In the genomic region with DNA sequence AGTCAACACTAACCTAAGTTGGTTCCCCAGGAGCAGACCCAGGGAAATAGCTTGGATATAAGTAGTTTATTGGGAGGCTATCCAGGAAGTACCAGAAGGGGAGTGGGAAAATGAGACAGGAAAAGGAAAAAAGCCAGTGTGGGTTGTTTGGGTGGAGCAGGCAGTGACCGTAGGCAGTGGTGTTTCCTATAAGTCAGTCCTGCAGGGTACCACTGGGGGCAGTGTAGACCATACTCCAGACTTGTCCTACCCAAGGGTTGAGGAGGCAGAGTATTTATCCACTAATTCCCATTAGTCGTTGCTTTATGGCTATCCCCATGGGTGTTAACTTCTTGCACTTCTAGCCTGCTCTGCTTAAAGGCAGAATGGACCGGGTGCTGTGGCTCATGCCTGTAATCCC, we compare ENCODE assay signal across 10 cellular contexts. TPM values are rescaled to one million over a fixed set of nuclear protein-coding genes. Genes with fewer than 3 reads are reported as not detected.
DNase-seq lines count a peak whose midpoint lies in the region; ATAC-seq and TF ChIP-seq lines count a peak whose summit lies in the region.
"Had no signal": no experiment of that assay in that cellular context is flagged by ENCODE, and none has a peak within 500 bp of the region (broad histone marks: within the 10 kb centered on the region; RNA-seq: fewer than 3 reads in every experiment).

No MANE protein-coding gene starts in this region.

- H3K27me3 Mint-ChIP-seq in endothelial cell (ENCODE audit: unreplicated experiment) (peaks cover 11% of the 10 kb centered on the region), progenitor cell of endocrine pancreas (no peaks in the 10 kb centered on the region)

- intact Hi-C loops in sciatic nerve (cut with DNase I): no loop called here

- ATAC-seq in sciatic nerve (no peak), HG03135 (IDR thresholded peaks at IDR 0.05; ENCODE audit: unreplicated experiment) (no peak)
- ATAC-seq: activated T-helper 17 cell treated with anti-CD3 and anti-CD28 coated beads, Interleukin-2, amount 50 U/mL, for 72 hours had no signal

- TF ChIP-seq CTCF in endothelial cell (IDR thresholded peaks at IDR 0.05; ENCODE audit: unreplicated experiment) (peak; percentile 54), progenitor cell of endocrine pancreas (IDR thresholded peaks at IDR 0.05; ENCODE audit: unreplicated experiment) (peak; percentile 48)

- H3K9me3 Mint-ChIP-seq in endothelial cell (ENCODE audit: unreplicated experiment): no peaks in the 10 kb centered on the region
- H3K9me3 Mint-ChIP-seq in progenitor cell of endocrine pancreas (ENCODE audit: low read depth): peaks cover 3% of the 10 kb centered on the region
- H3K9me3 Mint-ChIP-seq: activated T-helper 17 cell treated with anti-CD3 and anti-CD28 coated beads, Interleukin-2, amount 50 U/mL, for 72 hours had no signal

- H3K36me3 Mint-ChIP-seq in endothelial cell (ENCODE audit: low read depth, unreplicated experiment) (no peaks in the 10 kb centered on the region), progenitor cell of endocrine pancreas (ENCODE audit: insufficient read depth) (no peaks in the 10 kb centered on the region)

- H3K27ac Mint-ChIP-seq in endothelial cell (ENCODE audit: unreplicated experiment) (peak overlapping the region; percentile 28), progenitor cell of endocrine pancreas (no peak overlapping the region)
- H3K27ac Mint-ChIP-seq: activated T-helper 17 cell treated with anti-CD3 and anti-CD28 coated beads, Interleukin-2, amount 50 U/mL, for 72 hours had no signal

- no peak overlapping the region for H3K4me3 Mint-ChIP-seq in endothelial cell (ENCODE audit: unreplicated experiment)
- no peak overlapping the region for H3K4me3 Mint-ChIP-seq in progenitor cell of endocrine pancreas (ENCODE audit: low read depth)
- H3K4me3 Mint-ChIP-seq: activated T-helper 17 cell treated with anti-CD3 and anti-CD28 coated beads, Interleukin-2, amount 50 U/mL, for 72 hours had no signal

- DNase-seq in NCI-H1105 treated with DMSO at 0.1 percent for 48 hours (lab: John Stamatoyannopoulos, UW) (peak; percentile 7), NCI-H1105 (lab: John Stamatoyannopoulos, UW) (no peak), NAMALWA (ENCODE audit: low spot score) (peak; percentile 29), endothelial cell (ENCODE audit: low spot score) (peak; percentile 36), progenitor cell of endocrine pancreas (ENCODE audit: low spot score, unreplicated experiment) (no peak), GOT3 (lab: John Stamatoyannopoulos, UW) (no peak), sciatic nerve (ENCODE audit: low spot score) (no peak)

- H3K4me1 Mint-ChIP-seq in endothelial cell (ENCODE audit: unreplicated experiment) (peaks cover 13% of the 10 kb centered on the region), progenitor cell of endocrine pancreas (ENCODE audit: low read depth) (peaks cover 2% of the 10 kb centered on the region)
- H3K4me1 Mint-ChIP-seq: activated T-helper 17 cell treated with anti-CD3 and anti-CD28 coated beads, Interleukin-2, amount 50 U/mL, for 72 hours had no signal

RNA-seq across cellular contexts. Expression of gene CCDC60, which starts 6.4 kb away (rescaled TPM):
- total RNA-seq in endothelial cell (ENCODE audit: unreplicated experiment) (1.9 TPM), progenitor cell of endocrine pancreas (17.6 and 23.4 TPM in 2 replicates), sciatic nerve (not detected)
- total RNA-seq: activated T-helper 17 cell treated with anti-CD3 and anti-CD28 coated beads, Interleukin-2, amount 50 U/mL, for 72 hours; SJSA1 had no signal

Comparison
In these comparisons a context has a peak if more than half of its experiments do, and no peak if none do; other contexts are left out.
1. DNase-seq: peak in NCI-H1105 treated with DMSO at 0.1 percent for 48 hours (single experiment), NAMALWA (single experiment) and endothelial cell (single experiment); none in NCI-H1105 (single experiment), progenitor cell of endocrine pancreas (single experiment), GOT3 (single experiment) and sciatic nerve (single experiment).